16 cellular contexts compared by ENCODE assay signal in genomic region chr15:92897620-92898019, GRCh38. TPM values are rescaled to one million over a fixed set of nuclear protein-coding genes. Genes with fewer than 3 reads are reported as not detected.
DNase-seq lines count a peak whose midpoint lies in the region; ATAC-seq and TF ChIP-seq lines count a peak whose summit lies in the region.
"Had no signal": no experiment of that assay in that cellular context is flagged by ENCODE, and none has a peak within 500 bp of the region (broad histone marks: within the 10 kb centered on the region; RNA-seq: fewer than 3 reads in every experiment).

No MANE protein-coding gene starts in this region.

- H3K9me3 Mint-ChIP-seq in activated T-cell treated with anti-CD3 and anti-CD28 coated beads, Interleukin-2, amount 50 U/mL, for 24 hours, result peaks cover 17% of the 10 kb centered on the region
- H3K9me3 Mint-ChIP-seq in T-cell, result peaks cover 0 to 7% (median 7%) of the 10 kb centered on the region in 3 donors
- peaks cover 7% of the 10 kb centered on the region for H3K9me3 Mint-ChIP-seq in chondrocyte (ENCODE audit: low read depth)
- H3K9me3 Mint-ChIP-seq: H9 had no signal

- H3K27me3 ChIP-seq in psoas muscle (ENCODE audit: insufficient read depth in 3 of 3, low read length in 2 of 3), result no peaks in the 10 kb centered on the region

- no peak overlapping the region for H3K4me3 ChIP-seq in psoas muscle

- POLR2A ChIA-PET in T-cell (lab: Charles Lee), result interaction anchor here (0.5 to 5.6 kb wide), 13 partner anchors 8 to 89 kb away, joined by 3 to 26 read pairs (median 6); no protein-coding TSS in a partner anchor
- POLR2A ChIA-PET in HEK293T (lab: Yijun Ruan, JAX), result interaction anchor here (5.3 kb wide), 1 partner anchor 15 kb away, joined by 36 read pairs; no protein-coding TSS in a partner anchor

- peaks cover 7 to 63% of the 10 kb centered on the region in 2 donors for H3K36me3 ChIP-seq in psoas muscle (ENCODE audit: insufficient read depth in 1 of 2, low read depth in 1 of 2)

- CTCF ChIA-PET in T-cell (lab: Charles Lee), result interaction anchor here in 1 of 2 donors (0.7 to 1.5 kb wide), 4 partner anchors 12 to 100 kb away, joined by 3 to 9 read pairs (median 4); no protein-coding TSS in a partner anchor
- CTCF ChIA-PET in HEK293T (lab: Yijun Ruan, JAX), result no interaction called here

- ATAC-seq in T-cell (replicated peaks in 1 of 4), result no peak
- no peak for ATAC-seq in psoas muscle
- no peak for ATAC-seq in HG02840 (IDR thresholded peaks at IDR 0.05; ENCODE audit: low FRiP score, unreplicated experiment)
- no peak for ATAC-seq in GM21390 (IDR thresholded peaks at IDR 0.05; ENCODE audit: unreplicated experiment)

- no peaks in the 10 kb centered on the region for H3K27me3 Mint-ChIP-seq in activated T-cell treated with anti-CD3 and anti-CD28 coated beads, Interleukin-2, amount 50 U/mL, for 24 hours
- no peaks in the 10 kb centered on the region for H3K27me3 Mint-ChIP-seq in T-cell
- no peaks in the 10 kb centered on the region for H3K27me3 Mint-ChIP-seq in chondrocyte (ENCODE audit: low read depth)

- H3K4me1 Mint-ChIP-seq in activated T-cell treated with anti-CD3 and anti-CD28 coated beads, Interleukin-2, amount 50 U/mL, for 24 hours (ENCODE audit: low read depth), result peaks cover 62% of the 10 kb centered on the region
- peaks cover 64 to 74% (median 65%) of the 10 kb centered on the region in 3 donors for H3K4me1 Mint-ChIP-seq in T-cell
- H3K4me1 Mint-ChIP-seq in chondrocyte (ENCODE audit: low read depth), result peaks cover 45% of the 10 kb centered on the region

- H3K36me3 Mint-ChIP-seq in activated T-cell treated with anti-CD3 and anti-CD28 coated beads, Interleukin-2, amount 50 U/mL, for 24 hours (ENCODE audit: low read depth), result peaks cover 95% of the 10 kb centered on the region
- H3K36me3 Mint-ChIP-seq in T-cell (peaks cover 65% of the 10 kb centered on the region), chondrocyte (ENCODE audit: low read depth) (peaks cover 42% of the 10 kb centered on the region)

- intact Hi-C loops in psoas muscle (cut with DNase I), result no loop called here

- no peak for TF ChIP-seq CTCF in chondrocyte (IDR thresholded peaks at IDR 0.05)
- no peak for TF ChIP-seq CTCF in psoas muscle (IDR thresholded peaks at IDR 0.05)

- no peaks in the 10 kb centered on the region for H3K9me3 ChIP-seq in psoas muscle

- no peak for DNase-seq in activated T-cell treated with anti-CD3 and anti-CD28 coated beads, Interleukin-2, amount 50 U/mL, for 24 hours
- DNase-seq in activated T-cell treated with anti-CD3 and anti-CD28 coated beads, Interleukin-2, amount 50 U/mL, for 1 hour, result no peak
- no peak for DNase-seq in T-cell
- no peak for DNase-seq in chondrocyte (ENCODE audit: low spot score)
- no peak for DNase-seq in psoas muscle
- no peak for DNase-seq in HEK293T (ENCODE audit: extremely low spot score)
- DNase-seq: ACHN, amygdala, COR-L47, H9, NCI-H187 treated with DMSO at 0.1 percent for 48 hours, nucleus accumbens, trophoblast cell had no signal

- peak overlapping the region; percentile 95 for H3K27ac ChIP-seq in psoas muscle
- H3K27ac ChIP-seq: VCaP had no signal

- H3K4me1 ChIP-seq in psoas muscle, result peaks cover 47% of the 10 kb centered on the region

- WGBS in psoas muscle, 3 donors, result 66 to 81% (median 69%) methylated on average over 1 of the region's 1 CpG

- H3K4me3 Mint-ChIP-seq in activated T-cell treated with anti-CD3 and anti-CD28 coated beads, Interleukin-2, amount 50 U/mL, for 24 hours, result no peak overlapping the region
- H3K4me3 Mint-ChIP-seq in T-cell, result peak overlapping the region; percentile 24 to 57 (median 42)
- H3K4me3 Mint-ChIP-seq in chondrocyte (ENCODE audit: unreplicated experiment), result no peak overlapping the region
- H3K4me3 Mint-ChIP-seq: H9 had no signal

- H3K27ac Mint-ChIP-seq in activated T-cell treated with anti-CD3 and anti-CD28 coated beads, Interleukin-2, amount 50 U/mL, for 24 hours, result peak overlapping the region; percentile 82
- H3K27ac Mint-ChIP-seq in T-cell, result peak overlapping the region; percentile 76 to 78
- peak overlapping the region; percentile 85 for H3K27ac Mint-ChIP-seq in chondrocyte (ENCODE audit: unreplicated experiment)

TF ChIP-seq in HEK293T, 16 proteins besides CTCF, POLR2A, EP300 and RAD21:
- TF ChIP-seq NFRKB (IDR thresholded peaks at IDR 0.05) (no peak), FOXA1 (IDR thresholded peaks at IDR 0.05) (no peak), TARDBP (IDR thresholded peaks at IDR 0.05) (no peak), ZNF384 (IDR thresholded peaks at IDR 0.05) (no peak), L3MBTL2 (conservative IDR thresholded peaks at IDR 0.05) (no peak), FOXK2 (IDR thresholded peaks at IDR 0.05) (no peak)

RNA-seq across cellular contexts. Expression of gene CHD2, which starts 2.5 kb away (rescaled TPM):
- total RNA-seq in T-cell (100 to 1,000 TPM; 231 to 506 (median 266) TPM), chondrocyte (59.7 to 83.0 TPM (median 61.2 TPM) in 3 replicates), psoas muscle (10 to 100 TPM; 40.9 to 53.0 (median 49.4) TPM)
- 10 to 100 TPM; 11.1 to 37.5 (median 12.9) TPM for polyA plus RNA-seq in psoas muscle

Comparison
In these comparisons a context has a peak if more than half of its experiments do, and no peak if none do; other contexts are left out.
1. H3K4me3 Mint-ChIP-seq: peak in T-cell (3 of 3); none in activated T-cell treated with anti-CD3 and anti-CD28 coated beads, Interleukin-2, amount 50 U/mL, for 24 hours (single experiment) and chondrocyte (single experiment).
2. Peak in every context shown above with its lines, with median percentiles within 50 percentile points of each other: H3K27ac Mint-ChIP-seq.